Comparison of ENCODE assay signal across 1 cellular context in genomic region chr10:17644485-17644964, GRCh38.
A peak's percentile ranks its signal among the peaks of the same experiment; 100 is the strongest.
TF ChIP-seq lines count a peak whose summit lies in the region.

No MANE protein-coding gene starts in this region.

TF ChIP-seq in K562, 482 proteins besides CTCF, POLR2A, EP300 and RAD21:
- TF ChIP-seq ZNF316 (IDR thresholded peaks at IDR 0.05) (peak; percentile 89), SPI1 (IDR thresholded peaks at IDR 0.05; ENCODE audit: borderline replicate concordance, low read depth, low read length) (peak; percentile 73; the same call in 1 of the 2 replicates), MAFF (IDR thresholded peaks at IDR 0.05; ENCODE audit: low read length) (peak; percentile 68; the same call in 1 of the 2 replicates), TCF7 (IDR thresholded peaks at IDR 0.05; ENCODE audit: borderline replicate concordance) (no peak), HDAC1 (IDR thresholded peaks at IDR 0.05) (peak in 1 of 2 experiments; percentile 65; a peak in 1 of 4 replicates), KDM1A (IDR thresholded peaks at IDR 0.05) (no peak), TRIM25 (IDR thresholded peaks at IDR 0.05; ENCODE audit: borderline replicate concordance) (0 out of 2 replicates have a peak, but pooled peaks have one; percentile 66), C11orf30 (IDR thresholded peaks at IDR 0.05; ENCODE audit: low read depth) (peak; percentile 68), MAFG (tag; conservative IDR thresholded peaks at IDR 0.05) (peak; percentile 47; the same call in 1 of the 2 replicates), ZNF263 (CRISPR knock-in tag; IDR thresholded peaks at IDR 0.05; ENCODE audit: borderline replicate concordance) (peak; percentile 72; the same call in 1 of the 2 replicates), ZNF23 (CRISPR knock-in tag; IDR thresholded peaks at IDR 0.05) (no peak), MAFK (IDR thresholded peaks at IDR 0.05; ENCODE audit: low read length) (peak; percentile 55; the same call in 1 of the 2 replicates), UBTF (IDR thresholded peaks at IDR 0.05; ENCODE audit: borderline replicate concordance in 1 of 2, low read depth in 2 of 2, low read length in 2 of 2) (peak; percentile 42 to 54; a peak in 1 of 4 replicates), SMARCC2 (IDR thresholded peaks at IDR 0.05; ENCODE audit: low read depth) (peak; percentile 25; the same call in 1 of the 2 replicates)
TF ChIP-seq in K562: peak in this region for 11.
